32 cellular contexts compared by ENCODE assay signal in genomic region chr1:153308540-153308939, GRCh38. TPM values are rescaled to one million over a fixed set of nuclear protein-coding genes. Genes with fewer than 3 reads are reported as not detected.
"Had no signal": no experiment of that assay in that cellular context is flagged by ENCODE, and none has a peak within 500 bp of the region (broad histone marks: within the 10 kb centered on the region; RNA-seq: fewer than 3 reads in every experiment).

No MANE protein-coding gene starts in this region.

- H3K4me1 ChIP-seq: stomach, testis, thyroid gland, tibial artery, tibial nerve, transverse colon, upper lobe of left lung, upper lobe of right lung, uterus, vagina had no signal

- H3K27me3 ChIP-seq: suprapubic skin, testis, thyroid gland, transverse colon, upper lobe of left lung, uterus, vagina had no signal

- H3K4me1 Mint-ChIP-seq: stimulated activated effector memory CD8-positive, alpha-beta T cell treated with anti-CD3 and anti-CD28 coated beads, Interleukin-12 subunit alpha, Interleukin-12 subunit beta, amount 100 ng/mL, for 72 hours; stimulated activated memory B cell treated with anti-CD40 and anti-IgM and Interleukin-4, amounts not matched to agents 10 μg/mL and 1 μg/mL and 100 μg/mL, for 72 hours; stimulated activated naive B cell treated with anti-CD40 and anti-IgM and Interleukin-4, amounts not matched to agents 10 μg/mL and 1 μg/mL and 100 μg/mL, for 72 hours; stimulated activated naive CD8-positive, alpha-beta T cell treated with anti-CD3 and anti-CD28 coated beads, Interleukin-15, amount 100 ng/mL, for 72 hours had no signal

- H3K27ac Mint-ChIP-seq: stimulated activated effector memory CD8-positive, alpha-beta T cell treated with anti-CD3 and anti-CD28 coated beads, Interleukin-12 subunit alpha, Interleukin-12 subunit beta, amount 100 ng/mL, for 72 hours; stimulated activated memory B cell treated with anti-CD40 and anti-IgM and Interleukin-4, amounts not matched to agents 10 μg/mL and 1 μg/mL and 100 μg/mL, for 72 hours; stimulated activated naive B cell treated with anti-CD40 and anti-IgM and Interleukin-4, amounts not matched to agents 10 μg/mL and 1 μg/mL and 100 μg/mL, for 72 hours; stimulated activated naive CD8-positive, alpha-beta T cell treated with anti-CD3 and anti-CD28 coated beads, Interleukin-15, Interleukin-2, amounts not matched to agents 100 ng/mL and 50 ng/mL, for 24 hours; type B pancreatic cell had no signal

- H3K4me3 Mint-ChIP-seq: stimulated activated effector memory CD8-positive, alpha-beta T cell treated with anti-CD3 and anti-CD28 coated beads, Interleukin-12 subunit alpha, Interleukin-12 subunit beta, amount 100 ng/mL, for 72 hours; stimulated activated memory B cell treated with anti-CD40 and anti-IgM and Interleukin-4, amounts not matched to agents 10 μg/mL and 1 μg/mL and 100 μg/mL, for 72 hours; stimulated activated naive B cell treated with anti-CD40 and anti-IgM and Interleukin-4, amounts not matched to agents 10 μg/mL and 1 μg/mL and 100 μg/mL, for 72 hours; stimulated activated naive CD8-positive, alpha-beta T cell treated with anti-CD3 and anti-CD28 coated beads, Interleukin-15, amount 100 ng/mL, for 72 hours; stimulated activated naive CD8-positive, alpha-beta T cell treated with anti-CD3 and anti-CD28 coated beads, Interleukin-15, Interleukin-2, amounts not matched to agents 100 ng/mL and 50 ng/mL, for 24 hours; type B pancreatic cell had no signal

- H3K36me3 Mint-ChIP-seq: stimulated activated effector memory CD8-positive, alpha-beta T cell treated with anti-CD3 and anti-CD28 coated beads, Interleukin-12 subunit alpha, Interleukin-12 subunit beta, amount 100 ng/mL, for 72 hours; stimulated activated memory B cell treated with anti-CD40 and anti-IgM and Interleukin-4, amounts not matched to agents 10 μg/mL and 1 μg/mL and 100 μg/mL, for 72 hours; stimulated activated naive B cell treated with anti-CD40 and anti-IgM and Interleukin-4, amounts not matched to agents 10 μg/mL and 1 μg/mL and 100 μg/mL, for 72 hours; type B pancreatic cell had no signal

- DNase-seq: stimulated activated CD4-positive, alpha-beta T cell treated with anti-CD3 and anti-CD28 coated beads, Interleukin-2, amount 100 ng/mL, for 48 hours; stimulated activated CD4-positive, alpha-beta T cell treated with anti-CD3 and anti-CD28 coated beads, Interleukin-4, amount 100 ng/mL, for 1 hour; stimulated activated CD4-positive, alpha-beta T cell treated with anti-CD3 and anti-CD28 coated beads, Interleukin-4, amount 100 ng/mL, for 24 hours; stimulated activated CD4-positive, alpha-beta T cell treated with anti-CD3 and anti-CD28 coated beads, Interleukin-4, amount 100 ng/mL, for 4 hours; stimulated activated CD8-positive, alpha-beta memory T cell treated with anti-CD3 and anti-CD28 coated beads, Interleukin-4, amount 100 ng/mL, for 48 hours; stimulated activated naive B cell treated with anti-CD40 and anti-IgM and Interleukin-4, amounts not matched to agents 10 μg/mL and 1 μg/mL and 100 μg/mL, for 72 hours; stimulated activated naive CD4-positive, alpha-beta T cell; stimulated activated naive CD4-positive, alpha-beta T cell treated with Interleukin-2 at 50 U/mL for 16 hours; stimulated activated naive CD8-positive, alpha-beta T cell treated with anti-CD3 and anti-CD28 coated beads, Interleukin-15, amount 100 ng/mL, for 72 hours; stimulated activated naive CD8-positive, alpha-beta T cell treated with anti-CD3 and anti-CD28 coated beads, Interleukin-15, Interleukin-2, amounts not matched to agents 100 U/mL and 50 U/mL, for 24 hours; stomach; substantia nigra; testis; thyroid gland; transverse colon; trophoblast cell; upper lobe of left lung; upper lobe of right lung; uterus had no signal

- H3K36me3 ChIP-seq: stomach, suprapubic skin, thoracic aorta, thyroid gland, tibial artery, tibial nerve, transverse colon, upper lobe of left lung, upper lobe of right lung, uterus, vagina had no signal

- H3K4me3 ChIP-seq: stomach, suprapubic skin, testis, thoracic aorta, thyroid gland, tibial artery, tibial nerve, transverse colon, upper lobe of left lung, upper lobe of right lung, uterus, vagina had no signal

- H3K27ac ChIP-seq: stomach, suprapubic skin, testis, thoracic aorta, thyroid gland, tibial artery, tibial nerve, transverse colon, upper lobe of left lung, upper lobe of right lung, uterus, vagina had no signal

- H3K9me3 ChIP-seq: stomach, suprapubic skin, testis, thoracic aorta, thyroid gland, tibial artery, tibial nerve, transverse colon, upper lobe of left lung, upper lobe of right lung, uterus, vagina had no signal

- ATAC-seq: stimulated activated effector memory CD8-positive, alpha-beta T cell treated with anti-CD3 and anti-CD28 coated beads, Interleukin-12 subunit alpha, Interleukin-12 subunit beta, amount 100 ng/mL, for 72 hours; stimulated activated memory B cell treated with anti-CD40 and anti-IgM and Interleukin-4, amounts not matched to agents 10 μg/mL and 1 μg/mL and 100 μg/mL, for 72 hours; stimulated activated naive B cell treated with anti-CD40 and anti-IgM and Interleukin-4, amounts not matched to agents 10 μg/mL and 1 μg/mL and 100 μg/mL, for 72 hours; stimulated activated naive CD8-positive, alpha-beta T cell treated with anti-CD3 and anti-CD28 coated beads, Interleukin-15, amount 100 ng/mL, for 72 hours; stimulated activated naive CD8-positive, alpha-beta T cell treated with anti-CD3 and anti-CD28 coated beads, Interleukin-15, Interleukin-2, amounts not matched to agents 100 U/mL and 50 U/mL, for 24 hours; upper lobe of right lung had no signal

- H3K9me3 Mint-ChIP-seq: stimulated activated effector memory CD8-positive, alpha-beta T cell treated with anti-CD3 and anti-CD28 coated beads, Interleukin-12 subunit alpha, Interleukin-12 subunit beta, amount 100 ng/mL, for 72 hours; stimulated activated memory B cell treated with anti-CD40 and anti-IgM and Interleukin-4, amounts not matched to agents 10 μg/mL and 1 μg/mL and 100 μg/mL, for 72 hours; stimulated activated naive B cell treated with anti-CD40 and anti-IgM and Interleukin-4, amounts not matched to agents 10 μg/mL and 1 μg/mL and 100 μg/mL, for 72 hours; stimulated activated naive CD8-positive, alpha-beta T cell treated with anti-CD3 and anti-CD28 coated beads, Interleukin-15, amount 100 ng/mL, for 72 hours; stimulated activated naive CD8-positive, alpha-beta T cell treated with anti-CD3 and anti-CD28 coated beads, Interleukin-15, Interleukin-2, amounts not matched to agents 100 ng/mL and 50 ng/mL, for 24 hours; type B pancreatic cell had no signal

RNA-seq across cellular contexts. Expression of gene PGLYRP3, which starts 4.2 kb away (rescaled TPM):
- total RNA-seq: stomach, subcutaneous adipose tissue, temporal lobe, testis, thoracic aorta, thyroid gland, tibial nerve, transverse colon, upper lobe of left lung, upper lobe of right lung, ureter, urinary bladder, uterus had no signal
- polyA plus RNA-seq: urinary bladder had no signal

RNA-seq across cellular contexts. Expression of gene PGLYRP4, which starts 40.1 kb away (rescaled TPM):
- total RNA-seq: stomach, subcutaneous adipose tissue, temporal lobe, thoracic aorta, thyroid gland, tibial nerve, transverse colon, upper lobe of left lung, upper lobe of right lung, urinary bladder, uterus had no signal

RNA-seq across cellular contexts. Expression of gene LORICRIN, which starts 49.1 kb away (rescaled TPM):
- total RNA-seq: stomach, subcutaneous adipose tissue, thoracic aorta, thyroid gland, transverse colon, upper lobe of left lung, upper lobe of right lung, ureter, urinary bladder, uterus, vagina had no signal
- polyA plus RNA-seq: stomach, urinary bladder had no signal
